In the genomic region with DNA sequence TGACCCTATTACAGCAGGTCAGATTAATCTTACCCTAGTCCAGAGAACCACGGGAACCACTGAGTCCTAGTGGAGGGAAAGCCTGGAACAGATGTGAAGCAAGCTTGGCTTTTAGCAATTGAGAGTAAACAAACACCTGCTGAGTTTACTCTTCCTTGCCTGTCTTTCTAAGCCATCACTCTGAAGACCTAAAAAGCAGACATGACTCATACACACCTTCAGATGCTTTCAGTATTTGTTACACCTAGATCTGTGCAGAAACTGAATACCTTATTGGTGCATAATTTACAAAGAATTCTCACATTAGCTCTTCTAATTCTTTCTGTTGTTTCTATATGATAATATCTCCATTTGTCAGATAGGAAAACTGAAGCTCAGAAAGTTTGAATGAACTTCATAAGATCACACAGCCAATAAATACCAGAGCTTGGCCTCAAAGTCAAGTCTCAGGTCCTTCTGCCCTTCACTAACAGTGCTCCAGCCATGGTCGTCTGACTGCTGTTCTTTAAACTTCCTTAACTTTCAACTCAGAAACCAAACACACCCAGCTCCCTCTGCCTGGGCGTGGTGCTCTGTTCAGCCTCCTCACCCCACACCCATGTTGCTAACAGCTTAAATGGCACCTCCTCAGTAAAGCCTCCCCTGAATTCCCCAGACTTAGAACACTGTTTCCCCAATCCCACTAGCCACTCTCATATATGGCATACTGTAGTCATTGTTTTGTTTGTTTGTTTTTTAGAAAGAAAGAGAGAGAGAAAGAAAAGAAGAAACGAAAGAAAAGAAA, we compare ENCODE assay signal across 1 cellular context.
A peak's percentile ranks its signal among the peaks of the same experiment; 100 is the strongest.
TF ChIP-seq lines count a peak whose summit lies in the region.

No MANE protein-coding gene starts in this region.

TF ChIP-seq in K562, 482 proteins besides CTCF, POLR2A, EP300 and RAD21 (continues in another document):
- TF ChIP-seq EP400 (IDR thresholded peaks at IDR 0.05) (0 out of 2 replicates have a peak, but pooled peaks have one; percentile 20), BCOR (IDR thresholded peaks at IDR 0.05) (peak; percentile 47; the same call in 1 of the 2 replicates), ARID2 (IDR thresholded peaks at IDR 0.05) (peak; percentile 20; the same call in 1 of the 2 replicates), HDAC1 (IDR thresholded peaks at IDR 0.05) (0 out of 4 replicates have a peak, but pooled peaks of 1 of the 2 experiments have one; percentile 29), ZNF274 (IDR thresholded peaks at IDR 0.05; ENCODE audit: borderline replicate concordance, low read depth, low read length) (no peak), ZFP36 (IDR thresholded peaks at IDR 0.05; ENCODE audit: low read depth, low read length, partially characterized antibody) (peak; percentile 92), ELF4 (CRISPR knock-in tag; IDR thresholded peaks at IDR 0.05) (0 out of 2 replicates have a peak, but pooled peaks have one; percentile 14), SRSF3 (IDR thresholded peaks at IDR 0.05; ENCODE audit: insufficient read depth, low read length) (no peak), DPF2 (IDR thresholded peaks at IDR 0.05) (0 out of 2 replicates have a peak, but pooled peaks have one; percentile 13), SMARCA5 (IDR thresholded peaks at IDR 0.05) (peak; percentile 84), FOXK2 (conservative IDR thresholded peaks at IDR 0.05 in 1 of 2, IDR thresholded peaks at IDR 0.05 in 1 of 2; ENCODE audit: low read depth in 2 of 2) (peak; percentile 41 to 53; a peak in 2 of 4 replicates), KLF1 (tag; IDR thresholded peaks at IDR 0.05) (0 out of 2 replicates have a peak, but pooled peaks have one; percentile 30), SREBF2 (CRISPR knock-in tag; IDR thresholded peaks at IDR 0.05) (no peak), JUND (IDR thresholded peaks at IDR 0.05; ENCODE audit: borderline replicate concordance, low read depth, low read length) (no peak), JUND (tag; IDR thresholded peaks at IDR 0.05; ENCODE audit: borderline replicate concordance, low read depth, low read length) (peak; percentile 17; the same call in 1 of the 3 replicates), MYNN (IDR thresholded peaks at IDR 0.05) (no peak), MYNN (CRISPR knock-in tag; IDR thresholded peaks at IDR 0.05) (no peak), LEF1 (IDR thresholded peaks at IDR 0.05) (0 out of 2 replicates have a peak, but pooled peaks have one; percentile 18), LARP7 (IDR thresholded peaks at IDR 0.05) (0 out of 2 replicates have a peak, but pooled peaks have one; percentile 28), SREBF1 (IDR thresholded peaks at IDR 0.05; ENCODE audit: borderline replicate concordance, low read depth, low read length) (no peak), HDAC2 (IDR thresholded peaks at IDR 0.05) (0 out of 2 replicates have a peak, but pooled peaks have one; percentile 19), CSDE1 (IDR thresholded peaks at IDR 0.05) (0 out of 4 replicates have a peak, but pooled peaks of 1 of the 2 experiments have one; percentile 20), PRPF4 (IDR thresholded peaks at IDR 0.05; ENCODE audit: insufficient read depth, low read depth, low read length, poor library complexity, severe bottlenecking) (no peak), NFRKB (IDR thresholded peaks at IDR 0.05; ENCODE audit: low read depth) (0 out of 2 replicates have a peak, but pooled peaks have one; percentile 39), SMARCA4 (IDR thresholded peaks at IDR 0.05) (0 out of 2 replicates have a peak, but pooled peaks have one; percentile 39)
- TF ChIP-seq, protein P1, sequence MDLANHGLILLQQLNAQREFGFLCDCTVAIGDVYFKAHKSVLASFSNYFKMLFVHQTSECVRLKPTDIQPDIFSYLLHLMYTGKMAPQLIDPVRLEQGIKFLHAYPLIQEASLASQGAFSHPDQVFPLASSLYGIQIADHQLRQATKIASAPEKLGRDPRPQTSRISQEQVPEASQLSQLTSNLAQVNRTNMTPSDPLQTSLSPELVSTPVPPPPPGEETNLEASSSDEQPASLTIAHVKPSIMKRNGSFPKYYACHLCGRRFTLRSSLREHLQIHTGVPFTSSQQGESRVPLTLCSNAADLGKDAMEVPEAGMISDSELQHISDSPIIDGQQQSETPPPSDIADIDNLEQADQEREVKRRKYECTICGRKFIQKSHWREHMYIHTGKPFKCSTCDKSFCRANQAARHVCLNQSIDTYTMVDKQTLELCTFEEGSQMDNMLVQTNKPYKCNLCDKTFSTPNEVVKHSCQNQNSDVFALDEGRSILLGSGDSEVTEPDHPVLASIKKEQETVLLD (IDR thresholded peaks at IDR 0.05): 0 out of 2 replicates have a peak, but pooled peaks have one; percentile 33
- TF ChIP-seq, protein P2, sequence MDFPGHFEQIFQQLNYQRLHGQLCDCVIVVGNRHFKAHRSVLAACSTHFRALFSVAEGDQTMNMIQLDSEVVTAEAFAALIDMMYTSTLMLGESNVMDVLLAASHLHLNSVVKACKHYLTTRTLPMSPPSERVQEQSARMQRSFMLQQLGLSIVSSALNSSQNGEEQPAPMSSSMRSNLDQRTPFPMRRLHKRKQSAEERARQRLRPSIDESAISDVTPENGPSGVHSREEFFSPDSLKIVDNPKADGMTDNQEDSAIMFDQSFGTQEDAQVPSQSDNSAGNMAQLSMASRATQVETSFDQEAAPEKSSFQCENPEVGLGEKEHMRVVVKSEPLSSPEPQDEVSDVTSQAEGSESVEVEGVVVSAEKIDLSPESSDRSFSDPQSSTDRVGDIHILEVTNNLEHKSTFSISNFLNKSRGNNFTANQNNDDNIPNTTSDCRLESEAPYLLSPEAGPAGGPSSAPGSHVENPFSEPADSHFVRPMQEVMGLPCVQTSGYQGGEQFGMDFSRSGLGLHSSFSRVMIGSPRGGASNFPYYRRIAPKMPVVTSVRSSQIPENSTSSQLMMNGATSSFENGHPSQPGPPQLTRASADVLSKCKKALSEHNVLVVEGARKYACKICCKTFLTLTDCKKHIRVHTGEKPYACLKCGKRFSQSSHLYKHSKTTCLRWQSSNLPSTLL (IDR thresholded peaks at IDR 0.05): 0 out of 2 replicates have a peak, but pooled peaks have one; percentile 21
- TF ChIP-seq, protein P3, sequence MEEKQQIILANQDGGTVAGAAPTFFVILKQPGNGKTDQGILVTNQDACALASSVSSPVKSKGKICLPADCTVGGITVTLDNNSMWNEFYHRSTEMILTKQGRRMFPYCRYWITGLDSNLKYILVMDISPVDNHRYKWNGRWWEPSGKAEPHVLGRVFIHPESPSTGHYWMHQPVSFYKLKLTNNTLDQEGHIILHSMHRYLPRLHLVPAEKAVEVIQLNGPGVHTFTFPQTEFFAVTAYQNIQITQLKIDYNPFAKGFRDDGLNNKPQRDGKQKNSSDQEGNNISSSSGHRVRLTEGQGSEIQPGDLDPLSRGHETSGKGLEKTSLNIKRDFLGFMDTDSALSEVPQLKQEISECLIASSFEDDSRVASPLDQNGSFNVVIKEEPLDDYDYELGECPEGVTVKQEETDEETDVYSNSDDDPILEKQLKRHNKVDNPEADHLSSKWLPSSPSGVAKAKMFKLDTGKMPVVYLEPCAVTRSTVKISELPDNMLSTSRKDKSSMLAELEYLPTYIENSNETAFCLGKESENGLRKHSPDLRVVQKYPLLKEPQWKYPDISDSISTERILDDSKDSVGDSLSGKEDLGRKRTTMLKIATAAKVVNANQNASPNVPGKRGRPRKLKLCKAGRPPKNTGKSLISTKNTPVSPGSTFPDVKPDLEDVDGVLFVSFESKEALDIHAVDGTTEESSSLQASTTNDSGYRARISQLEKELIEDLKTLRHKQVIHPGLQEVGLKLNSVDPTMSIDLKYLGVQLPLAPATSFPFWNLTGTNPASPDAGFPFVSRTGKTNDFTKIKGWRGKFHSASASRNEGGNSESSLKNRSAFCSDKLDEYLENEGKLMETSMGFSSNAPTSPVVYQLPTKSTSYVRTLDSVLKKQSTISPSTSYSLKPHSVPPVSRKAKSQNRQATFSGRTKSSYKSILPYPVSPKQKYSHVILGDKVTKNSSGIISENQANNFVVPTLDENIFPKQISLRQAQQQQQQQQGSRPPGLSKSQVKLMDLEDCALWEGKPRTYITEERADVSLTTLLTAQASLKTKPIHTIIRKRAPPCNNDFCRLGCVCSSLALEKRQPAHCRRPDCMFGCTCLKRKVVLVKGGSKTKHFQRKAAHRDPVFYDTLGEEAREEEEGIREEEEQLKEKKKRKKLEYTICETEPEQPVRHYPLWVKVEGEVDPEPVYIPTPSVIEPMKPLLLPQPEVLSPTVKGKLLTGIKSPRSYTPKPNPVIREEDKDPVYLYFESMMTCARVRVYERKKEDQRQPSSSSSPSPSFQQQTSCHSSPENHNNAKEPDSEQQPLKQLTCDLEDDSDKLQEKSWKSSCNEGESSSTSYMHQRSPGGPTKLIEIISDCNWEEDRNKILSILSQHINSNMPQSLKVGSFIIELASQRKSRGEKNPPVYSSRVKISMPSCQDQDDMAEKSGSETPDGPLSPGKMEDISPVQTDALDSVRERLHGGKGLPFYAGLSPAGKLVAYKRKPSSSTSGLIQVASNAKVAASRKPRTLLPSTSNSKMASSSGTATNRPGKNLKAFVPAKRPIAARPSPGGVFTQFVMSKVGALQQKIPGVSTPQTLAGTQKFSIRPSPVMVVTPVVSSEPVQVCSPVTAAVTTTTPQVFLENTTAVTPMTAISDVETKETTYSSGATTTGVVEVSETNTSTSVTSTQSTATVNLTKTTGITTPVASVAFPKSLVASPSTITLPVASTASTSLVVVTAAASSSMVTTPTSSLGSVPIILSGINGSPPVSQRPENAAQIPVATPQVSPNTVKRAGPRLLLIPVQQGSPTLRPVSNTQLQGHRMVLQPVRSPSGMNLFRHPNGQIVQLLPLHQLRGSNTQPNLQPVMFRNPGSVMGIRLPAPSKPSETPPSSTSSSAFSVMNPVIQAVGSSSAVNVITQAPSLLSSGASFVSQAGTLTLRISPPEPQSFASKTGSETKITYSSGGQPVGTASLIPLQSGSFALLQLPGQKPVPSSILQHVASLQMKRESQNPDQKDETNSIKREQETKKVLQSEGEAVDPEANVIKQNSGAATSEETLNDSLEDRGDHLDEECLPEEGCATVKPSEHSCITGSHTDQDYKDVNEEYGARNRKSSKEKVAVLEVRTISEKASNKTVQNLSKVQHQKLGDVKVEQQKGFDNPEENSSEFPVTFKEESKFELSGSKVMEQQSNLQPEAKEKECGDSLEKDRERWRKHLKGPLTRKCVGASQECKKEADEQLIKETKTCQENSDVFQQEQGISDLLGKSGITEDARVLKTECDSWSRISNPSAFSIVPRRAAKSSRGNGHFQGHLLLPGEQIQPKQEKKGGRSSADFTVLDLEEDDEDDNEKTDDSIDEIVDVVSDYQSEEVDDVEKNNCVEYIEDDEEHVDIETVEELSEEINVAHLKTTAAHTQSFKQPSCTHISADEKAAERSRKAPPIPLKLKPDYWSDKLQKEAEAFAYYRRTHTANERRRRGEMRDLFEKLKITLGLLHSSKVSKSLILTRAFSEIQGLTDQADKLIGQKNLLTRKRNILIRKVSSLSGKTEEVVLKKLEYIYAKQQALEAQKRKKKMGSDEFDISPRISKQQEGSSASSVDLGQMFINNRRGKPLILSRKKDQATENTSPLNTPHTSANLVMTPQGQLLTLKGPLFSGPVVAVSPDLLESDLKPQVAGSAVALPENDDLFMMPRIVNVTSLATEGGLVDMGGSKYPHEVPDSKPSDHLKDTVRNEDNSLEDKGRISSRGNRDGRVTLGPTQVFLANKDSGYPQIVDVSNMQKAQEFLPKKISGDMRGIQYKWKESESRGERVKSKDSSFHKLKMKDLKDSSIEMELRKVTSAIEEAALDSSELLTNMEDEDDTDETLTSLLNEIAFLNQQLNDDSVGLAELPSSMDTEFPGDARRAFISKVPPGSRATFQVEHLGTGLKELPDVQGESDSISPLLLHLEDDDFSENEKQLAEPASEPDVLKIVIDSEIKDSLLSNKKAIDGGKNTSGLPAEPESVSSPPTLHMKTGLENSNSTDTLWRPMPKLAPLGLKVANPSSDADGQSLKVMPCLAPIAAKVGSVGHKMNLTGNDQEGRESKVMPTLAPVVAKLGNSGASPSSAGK (IDR thresholded peaks at IDR 0.05): 0 out of 2 replicates have a peak, but pooled peaks have one; percentile 11
